Comparison of ENCODE assay signal across 8 cellular contexts in genomic region chr1:8524637-8525157, GRCh38.
DNase-seq lines count a peak whose midpoint lies in the region; ATAC-seq and TF ChIP-seq lines count a peak whose summit lies in the region.

No MANE protein-coding gene starts in this region.

- peaks cover 60% of the 10 kb centered on the region for H3K79me2 ChIP-seq in smooth muscle cell (ENCODE audit: low read depth)

- peak overlapping the region; percentile 49 for H3K4me3 ChIP-seq in GM06990 (replicated peaks; ENCODE audit: low read depth, low read length)
- H3K4me3 ChIP-seq in RWPE2 (ENCODE audit: severe bottlenecking): peak overlapping the region; percentile 33
- peak overlapping the region; percentile 55 to 73 for H3K4me3 ChIP-seq in foreskin fibroblast (ENCODE audit: low read depth in 1 of 2, low read length in 2 of 2)
- peak overlapping the region; percentile 41 for H3K4me3 ChIP-seq in smooth muscle cell

- H3K9me3 ChIP-seq in RWPE2 (ENCODE audit: severe bottlenecking) (no peaks in the 10 kb centered on the region), smooth muscle cell (replicated peaks; ENCODE audit: low read depth) (no peaks in the 10 kb centered on the region)

- no peak overlapping the region for H2AFZ ChIP-seq in smooth muscle cell (ENCODE audit: low read depth)

- H3K27me3 ChIP-seq in GM06990 (replicated peaks; ENCODE audit: control insufficient read depth, insufficient read depth, low read length) (no peaks in the 10 kb centered on the region), RWPE2 (ENCODE audit: insufficient read depth, poor library complexity, severe bottlenecking) (no peaks in the 10 kb centered on the region), smooth muscle cell (ENCODE audit: low read depth) (no peaks in the 10 kb centered on the region)

- H3K4me1 ChIP-seq in RWPE2 (ENCODE audit: insufficient read depth, poor library complexity, severe bottlenecking): peaks cover 25% of the 10 kb centered on the region
- H3K4me1 ChIP-seq in smooth muscle cell (ENCODE audit: low read depth): peaks cover 22% of the 10 kb centered on the region

- H3K36me3 ChIP-seq in GM06990 (ENCODE audit: control insufficient read depth, insufficient read depth, low read length): no peaks in the 10 kb centered on the region
- H3K36me3 ChIP-seq in RWPE2 (ENCODE audit: low read depth): no peaks in the 10 kb centered on the region; the same call in 1 of the 2 replicates
- H3K36me3 ChIP-seq in smooth muscle cell (ENCODE audit: low read depth): no peaks in the 10 kb centered on the region

- no peak for ATAC-seq in RWPE2 (ENCODE audit: low read depth)
- ATAC-seq in GM18498 (IDR thresholded peaks at IDR 0.05; ENCODE audit: unreplicated experiment): no peak

- peak overlapping the region; percentile 82 for H3K4me2 ChIP-seq in smooth muscle cell

- peaks cover 41% of the 10 kb centered on the region for H3F3A ChIP-seq in smooth muscle cell (ENCODE audit: low read depth)

- DNase-seq in GM06990 (ENCODE audit: extremely low read depth, insufficient read length) (no peak), RWPE2 (ENCODE audit: low spot score) (no peak), foreskin fibroblast (peak in 1 of 2 donors; percentile 15), smooth muscle cell (lab: John Stamatoyannopoulos, UW; ENCODE audit: unreplicated experiment) (no peak), hepatic stellate cell (ENCODE audit: low spot score) (no peak), ureter (ENCODE audit: low spot score) (no peak)
- DNase-seq in activated CD4-positive, CD25-positive, alpha-beta regulatory T cell (lab: John Stamatoyannopoulos, UW): no peak

- peaks cover 27% of the 10 kb centered on the region for H4K20me1 ChIP-seq in smooth muscle cell (ENCODE audit: low read depth)

- WGBS in smooth muscle cell (ENCODE audit: low lambda C conversion rate): 85% methylated on average over 2 of the region's 2 CpGs

- H3K9ac ChIP-seq in smooth muscle cell (ENCODE audit: low read depth): no peak overlapping the region

- H3K27ac ChIP-seq in RWPE2 (ENCODE audit: poor library complexity, severe bottlenecking) (peak overlapping the region; percentile 74), smooth muscle cell (ENCODE audit: low read depth) (peak overlapping the region; percentile 78)

- no peak for TF ChIP-seq CTCF in GM06990 (IDR thresholded peaks at IDR 0.05; ENCODE audit: insufficient read depth, low read length, poor library complexity, severe bottlenecking)
- TF ChIP-seq CTCF in RWPE2 (IDR thresholded peaks at IDR 0.05; ENCODE audit: poor library complexity, severe bottlenecking): no peak
- TF ChIP-seq CTCF in foreskin fibroblast (IDR thresholded peaks at IDR 0.05; ENCODE audit: low read depth, low read length): no peak
- no peak for TF ChIP-seq CTCF in smooth muscle cell (IDR thresholded peaks at IDR 0.05; ENCODE audit: borderline replicate concordance, insufficient read depth, poor library complexity, severe bottlenecking)
